In genomic region chr22:20748820-20749428, GRCh38 we compare ENCODE assay signal across 10 cellular contexts. TPM values are rescaled to one million over a fixed set of nuclear protein-coding genes. Genes with fewer than 3 reads are reported as not detected.
DNase-seq lines count a peak whose midpoint lies in the region; ATAC-seq and TF ChIP-seq lines count a peak whose summit lies in the region.
"Had no signal": no experiment of that assay in that cellular context is flagged by ENCODE, and none has a peak within 500 bp of the region (broad histone marks: within the 10 kb centered on the region; RNA-seq: fewer than 3 reads in every experiment).

No MANE protein-coding gene starts in this region.

- peak; percentile 74 for ATAC-seq in GM19395 (IDR thresholded peaks at IDR 0.05; ENCODE audit: unreplicated experiment)
- peak; percentile 68 for ATAC-seq in HG03354 (IDR thresholded peaks at IDR 0.05; ENCODE audit: poor library complexity, severe bottlenecking, unreplicated experiment)
- ATAC-seq in SK-N-SH treated with all-trans-retinoic acid at 6 μM for 48 hours, result no peak

- no peaks in the 10 kb centered on the region for H3K27me3 ChIP-seq in HAP-1 (ENCODE audit: low read depth)

- H3K4me1 Mint-ChIP-seq in dendritic cell treated with granulocyte-macrophage colony-stimulating factor and Interleukin-4, amounts not matched to agents 40 ng/mL and 50 ng/mL, for 4 days (ENCODE audit: low read depth), result peaks cover 48% of the 10 kb centered on the region
- H3K4me1 Mint-ChIP-seq in endothelial cell (ENCODE audit: unreplicated experiment), result no peaks in the 10 kb centered on the region

- no peak overlapping the region for H3K4me3 ChIP-seq in HAP-1

- no peaks in the 10 kb centered on the region for H3K4me1 ChIP-seq in HAP-1

- in situ Hi-C loops in HAP-1 (cut with MboI; ENCODE audit: low sequenced_read_pairs), result no loop called here

- H3K27ac Mint-ChIP-seq in dendritic cell treated with granulocyte-macrophage colony-stimulating factor and Interleukin-4, amounts not matched to agents 40 ng/mL and 50 ng/mL, for 4 days, result peak overlapping the region; percentile 66
- no peak overlapping the region for H3K27ac Mint-ChIP-seq in endothelial cell (ENCODE audit: unreplicated experiment)

- intact Hi-C loops in dendritic cell treated with granulocyte-macrophage colony-stimulating factor and Interleukin-4, amounts not matched to agents 40 ng/mL and 50 ng/mL, for 4 days (cut with micrococcal nuclease), result no loop called here

- no peak for TF ChIP-seq CTCF in endothelial cell (IDR thresholded peaks at IDR 0.05; ENCODE audit: unreplicated experiment)

- H3K9me3 ChIP-seq in HAP-1, result no peaks in the 10 kb centered on the region

- DNase-seq in CD1c-positive myeloid dendritic cell (ENCODE audit: extremely low spot score) (peak; percentile 74), HAP-1 (ENCODE audit: low spot score in 2 of 2) (no peak), endothelial cell (ENCODE audit: low spot score) (no peak)
- DNase-seq in stimulated activated naive CD4-positive, alpha-beta T cell treated with Interleukin-2 at 50 U/mL for 16 hours (lab: John Stamatoyannopoulos, UW), result no peak
- DNase-seq: activated effector memory CD4-positive, alpha-beta T cell treated with anti-CD3 and anti-CD28 coated beads, Interleukin-2, amount 50 U/mL, for 16 hours had no signal

- H3K36me3 Mint-ChIP-seq in dendritic cell treated with granulocyte-macrophage colony-stimulating factor and Interleukin-4, amounts not matched to agents 40 ng/mL and 50 ng/mL, for 4 days (ENCODE audit: low read depth), result peaks cover 90% of the 10 kb centered on the region
- peaks cover 19% of the 10 kb centered on the region for H3K36me3 Mint-ChIP-seq in endothelial cell (ENCODE audit: low read depth, unreplicated experiment)

- H3K27me3 Mint-ChIP-seq in dendritic cell treated with granulocyte-macrophage colony-stimulating factor and Interleukin-4, amounts not matched to agents 40 ng/mL and 50 ng/mL, for 4 days, result peaks cover 5% of the 10 kb centered on the region
- H3K27me3 Mint-ChIP-seq in endothelial cell (ENCODE audit: unreplicated experiment), result peaks cover 4% of the 10 kb centered on the region

- peaks cover 27% of the 10 kb centered on the region for H3K36me3 ChIP-seq in HAP-1 (replicated peaks)

- no peaks in the 10 kb centered on the region for H3K9me3 Mint-ChIP-seq in dendritic cell treated with granulocyte-macrophage colony-stimulating factor and Interleukin-4, amounts not matched to agents 40 ng/mL and 50 ng/mL, for 4 days
- no peaks in the 10 kb centered on the region for H3K9me3 Mint-ChIP-seq in endothelial cell (ENCODE audit: unreplicated experiment)

- H3K4me3 Mint-ChIP-seq in dendritic cell treated with granulocyte-macrophage colony-stimulating factor and Interleukin-4, amounts not matched to agents 40 ng/mL and 50 ng/mL, for 4 days, result no peak overlapping the region
- H3K4me3 Mint-ChIP-seq in endothelial cell (ENCODE audit: unreplicated experiment), result no peak overlapping the region

TF ChIP-seq in SK-N-SH treated with all-trans-retinoic acid at 6 μM for 48 hours, 23 proteins besides CTCF, POLR2A, EP300 and RAD21:
- TF ChIP-seq TOX (CRISPR knock-in tag; IDR thresholded peaks at IDR 0.05; ENCODE audit: borderline replicate concordance), result no peak

RNA-seq across cellular contexts. Expression of gene SERPIND1, which starts 25.0 kb away (rescaled TPM):
- total RNA-seq in endothelial cell (ENCODE audit: unreplicated experiment), result 0.18 TPM
- total RNA-seq: kidney epithelial cell had no signal
